Comparison of ENCODE assay signal across 18 cellular contexts in genomic region chr19:42515241-42515832, GRCh38. TPM values are rescaled to one million over a fixed set of nuclear protein-coding genes. Genes with fewer than 3 reads are reported as not detected.
"Had no signal": no experiment of that assay in that cellular context is flagged by ENCODE, and none has a peak within 500 bp of the region (broad histone marks: within the 10 kb centered on the region; RNA-seq: fewer than 3 reads in every experiment).

No MANE protein-coding gene starts in this region.

- H3K4me1 Mint-ChIP-seq: nephron had no signal

- H2AFZ ChIP-seq: parathyroid adenoma had no signal

- H3K9me3 ChIP-seq: right lobe of liver, thoracic aorta had no signal

- H3K4me1 ChIP-seq: gastrocnemius medialis, heart right ventricle, parathyroid adenoma, psoas muscle, right lobe of liver, transverse colon had no signal

- DNase-seq: effector memory CD4-positive, alpha-beta T cell; gastrocnemius medialis; heart right ventricle; hypothalamus; kidney glomerular epithelial cell; mesendoderm; naive B cell; occipital lobe; psoas muscle; retina; right lobe of liver; stimulated activated CD4-positive, alpha-beta T cell treated with anti-CD3 and anti-CD28 coated beads, Interleukin-4, amount 100 ng/mL, for 1 hour; transverse colon had no signal

- H3K9me3 Mint-ChIP-seq: naive B cell; stimulated activated memory B cell treated with anti-CD40 and anti-IgM and Interleukin-4, amounts not matched to agents 10 μg/mL and 1 μg/mL and 100 μg/mL, for 72 hours; stimulated activated naive CD8-positive, alpha-beta T cell treated with anti-CD3 and anti-CD28 coated beads, Interleukin-15, Interleukin-2, amounts not matched to agents 100 ng/mL and 50 ng/mL, for 24 hours had no signal

- ATAC-seq: gastrocnemius medialis; heart right ventricle; psoas muscle; right lobe of liver; stimulated activated memory B cell treated with anti-CD40 and anti-IgM and Interleukin-4, amounts not matched to agents 10 μg/mL and 1 μg/mL and 100 μg/mL, for 72 hours had no signal

- H3K36me3 ChIP-seq: gastrocnemius medialis, thoracic aorta had no signal

- H3K27me3 Mint-ChIP-seq: naive B cell; stimulated activated memory B cell treated with anti-CD40 and anti-IgM and Interleukin-4, amounts not matched to agents 10 μg/mL and 1 μg/mL and 100 μg/mL, for 72 hours; stimulated activated naive CD8-positive, alpha-beta T cell treated with anti-CD3 and anti-CD28 coated beads, Interleukin-15, Interleukin-2, amounts not matched to agents 100 ng/mL and 50 ng/mL, for 24 hours had no signal

- H3K79me2 ChIP-seq: parathyroid adenoma had no signal

- H3K4me3 ChIP-seq: gastrocnemius medialis, heart right ventricle, psoas muscle, right lobe of liver, thoracic aorta, transverse colon had no signal

- H3K4me3 Mint-ChIP-seq: naive B cell; nephron; stimulated activated memory B cell treated with anti-CD40 and anti-IgM and Interleukin-4, amounts not matched to agents 10 μg/mL and 1 μg/mL and 100 μg/mL, for 72 hours; stimulated activated naive CD8-positive, alpha-beta T cell treated with anti-CD3 and anti-CD28 coated beads, Interleukin-15, Interleukin-2, amounts not matched to agents 100 ng/mL and 50 ng/mL, for 24 hours had no signal

- H3K27ac ChIP-seq: gastrocnemius medialis, heart right ventricle, parathyroid adenoma, psoas muscle, right lobe of liver, thoracic aorta, transverse colon had no signal

- H3K27ac Mint-ChIP-seq: nephron; stimulated activated memory B cell treated with anti-CD40 and anti-IgM and Interleukin-4, amounts not matched to agents 10 μg/mL and 1 μg/mL and 100 μg/mL, for 72 hours; stimulated activated naive CD8-positive, alpha-beta T cell treated with anti-CD3 and anti-CD28 coated beads, Interleukin-15, Interleukin-2, amounts not matched to agents 100 ng/mL and 50 ng/mL, for 24 hours had no signal

- H3K27me3 ChIP-seq: gastrocnemius medialis, heart right ventricle, right lobe of liver, transverse colon had no signal

RNA-seq across cellular contexts. Expression of gene CEACAM1, which starts 12.9 kb away (rescaled TPM):
- total RNA-seq: occipital lobe had no signal
